Comparison of ENCODE assay signal across 11 cellular contexts in the genomic region with DNA sequence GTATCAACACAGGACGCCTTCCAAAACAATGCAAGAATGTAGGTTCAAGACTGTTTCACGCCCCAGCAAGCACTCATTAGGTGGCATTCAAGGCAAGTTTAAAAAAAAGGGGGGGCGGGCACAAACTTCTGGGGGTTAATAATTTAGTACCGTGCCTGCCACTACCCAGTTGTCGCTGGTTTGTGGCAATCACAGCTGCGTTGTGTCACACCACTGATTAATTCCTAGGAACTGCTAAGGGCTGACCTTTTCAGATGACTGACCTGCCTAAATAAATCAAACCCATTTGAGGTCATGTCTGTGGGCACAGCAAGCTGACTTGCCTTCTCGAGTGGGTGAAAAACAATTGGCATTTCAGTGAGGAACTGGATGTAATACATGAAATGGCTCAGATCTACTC. TPM values are rescaled to one million over a fixed set of nuclear protein-coding genes. Genes with fewer than 3 reads are reported as not detected.
A peak's percentile ranks its signal among the peaks of the same experiment; 100 is the strongest.
DNase-seq lines count a peak whose midpoint lies in the region; ATAC-seq and TF ChIP-seq lines count a peak whose summit lies in the region.
"Had no signal": no experiment of that assay in that cellular context is flagged by ENCODE, and none has a peak within 500 bp of the region (broad histone marks: within the 10 kb centered on the region; RNA-seq: fewer than 3 reads in every experiment).

No MANE protein-coding gene starts in this region.

- no peak overlapping the region for H3K9ac ChIP-seq in endodermal cell (ENCODE audit: extremely low read depth, low read length, poor library complexity, severe bottlenecking)

- no peaks in the 10 kb centered on the region for H3K79me2 ChIP-seq in osteoblast (ENCODE audit: insufficient read depth, low read length)

- H3K4me1 ChIP-seq in endodermal cell (ENCODE audit: control insufficient read depth, insufficient read depth, low read length) (no peaks in the 10 kb centered on the region), osteoblast (ENCODE audit: insufficient read depth, low read length) (peaks cover 24% of the 10 kb centered on the region)

- H3K36me3 ChIP-seq in endodermal cell (ENCODE audit: control insufficient read depth, insufficient read depth, low read length) (no peaks in the 10 kb centered on the region), osteoblast (ENCODE audit: insufficient read depth, low read length) (no peaks in the 10 kb centered on the region)

- 74 to 89% methylated on average over 7 of the region's 7 CpGs for WGBS in endodermal cell (ENCODE audit: insufficient coverage in 1 of 2, insufficient read length in 1 of 2), 2 experiments

- ATAC-seq in GM18519 (IDR thresholded peaks at IDR 0.05; ENCODE audit: low FRiP score, unreplicated experiment) (no peak), HG03095 (IDR thresholded peaks at IDR 0.05; ENCODE audit: unreplicated experiment) (no peak)
- ATAC-seq: HCT116 had no signal

- H3K4me1 Mint-ChIP-seq in activated naive CD8-positive, alpha-beta T cell (ENCODE audit: low read depth), result peaks cover 43% of the 10 kb centered on the region
- peaks cover 48% of the 10 kb centered on the region for H3K4me1 Mint-ChIP-seq in activated naive CD8-positive, alpha-beta T cell treated with anti-CD3 and anti-CD28 coated beads for 36 hours
- no peaks in the 10 kb centered on the region for H3K4me1 Mint-ChIP-seq in endodermal cell
- peaks cover 53% of the 10 kb centered on the region for H3K4me1 Mint-ChIP-seq in type B pancreatic cell (ENCODE audit: unreplicated experiment)

- H3K4me3 ChIP-seq in endodermal cell (ENCODE audit: low read length) (no peak overlapping the region), osteoblast (ENCODE audit: insufficient read depth, low read length) (no peak overlapping the region)

- H3K4me2 ChIP-seq in osteoblast (ENCODE audit: insufficient read depth, low read length), result peak overlapping the region; percentile 36

- TF ChIP-seq CTCF in endodermal cell (conservative IDR thresholded peaks at IDR 0.05) (no peak), osteoblast (IDR thresholded peaks at IDR 0.05; ENCODE audit: extremely low read depth, low read depth, low read length) (no peak), type B pancreatic cell (conservative IDR thresholded peaks at IDR 0.05) (no peak)

- peak overlapping the region; percentile 50 for H3K27ac Mint-ChIP-seq in activated naive CD8-positive, alpha-beta T cell
- H3K27ac Mint-ChIP-seq in activated naive CD8-positive, alpha-beta T cell treated with anti-CD3 and anti-CD28 coated beads for 36 hours, result no peak overlapping the region
- H3K27ac Mint-ChIP-seq in endodermal cell, result no peak overlapping the region
- H3K27ac Mint-ChIP-seq in type B pancreatic cell, result peak overlapping the region; percentile 50

- H2AFZ ChIP-seq in osteoblast (ENCODE audit: low read length), result no peak overlapping the region

- DNase-seq in activated naive CD8-positive, alpha-beta T cell treated with anti-CD3 and anti-CD28 coated beads for 36 hours, result no peak
- DNase-seq in endodermal cell (peak; percentile 31), osteoblast (ENCODE audit: insufficient read length, low spot score, missing footprints) (no peak), type B pancreatic cell (ENCODE audit: extremely low spot score, unreplicated experiment) (no peak)
- DNase-seq in central memory CD4-positive, alpha-beta T cell, result no peak
- DNase-seq: NCI-H82; stimulated activated CD4-positive, alpha-beta T cell treated with anti-CD3 and anti-CD28 coated beads, Interleukin-12 subunit alpha, Interleukin-12 subunit beta, amount 100 ng/mL, for 4 hours had no signal

- H3K9me3 ChIP-seq in endodermal cell (ENCODE audit: control insufficient read depth, low read length) (no peaks in the 10 kb centered on the region), osteoblast (ENCODE audit: low read depth, low read length) (no peaks in the 10 kb centered on the region)

- no peaks in the 10 kb centered on the region for H3K27me3 Mint-ChIP-seq in activated naive CD8-positive, alpha-beta T cell
- H3K27me3 Mint-ChIP-seq in activated naive CD8-positive, alpha-beta T cell treated with anti-CD3 and anti-CD28 coated beads for 36 hours, result no peaks in the 10 kb centered on the region
- peaks cover 10% of the 10 kb centered on the region for H3K27me3 Mint-ChIP-seq in endodermal cell (ENCODE audit: insufficient read depth)
- no peaks in the 10 kb centered on the region for H3K27me3 Mint-ChIP-seq in type B pancreatic cell

- H3K9me3 Mint-ChIP-seq in activated naive CD8-positive, alpha-beta T cell (ENCODE audit: low read depth), result no peaks in the 10 kb centered on the region
- H3K9me3 Mint-ChIP-seq in activated naive CD8-positive, alpha-beta T cell treated with anti-CD3 and anti-CD28 coated beads for 36 hours, result no peaks in the 10 kb centered on the region
- H3K9me3 Mint-ChIP-seq in endodermal cell, result no peaks in the 10 kb centered on the region
- H3K9me3 Mint-ChIP-seq in type B pancreatic cell, result no peaks in the 10 kb centered on the region

- H3K36me3 Mint-ChIP-seq in activated naive CD8-positive, alpha-beta T cell, result no peaks in the 10 kb centered on the region
- H3K36me3 Mint-ChIP-seq in activated naive CD8-positive, alpha-beta T cell treated with anti-CD3 and anti-CD28 coated beads for 36 hours, result no peaks in the 10 kb centered on the region
- H3K36me3 Mint-ChIP-seq in endodermal cell (ENCODE audit: low read depth), result no peaks in the 10 kb centered on the region
- H3K36me3 Mint-ChIP-seq in type B pancreatic cell, result no peaks in the 10 kb centered on the region

- H3K27me3 ChIP-seq in endodermal cell (ENCODE audit: control insufficient read depth, insufficient read depth, low read length, poor library complexity, severe bottlenecking), result no peaks in the 10 kb centered on the region
- no peaks in the 10 kb centered on the region for H3K27me3 ChIP-seq in osteoblast (ENCODE audit: insufficient read depth, low read length)

- no peaks in the 10 kb centered on the region for H4K20me1 ChIP-seq in osteoblast (ENCODE audit: insufficient read depth, low read length)

- no peak overlapping the region for H3K27ac ChIP-seq in endodermal cell (ENCODE audit: low read depth, low read length)
- no peak overlapping the region for H3K27ac ChIP-seq in osteoblast (ENCODE audit: low read depth, low read length)

- H3K4me3 Mint-ChIP-seq in activated naive CD8-positive, alpha-beta T cell, result no peak overlapping the region
- H3K4me3 Mint-ChIP-seq in activated naive CD8-positive, alpha-beta T cell treated with anti-CD3 and anti-CD28 coated beads for 36 hours, result no peak overlapping the region
- H3K4me3 Mint-ChIP-seq in endodermal cell, result no peak overlapping the region
- peak overlapping the region; percentile 62 for H3K4me3 Mint-ChIP-seq in type B pancreatic cell

RNA-seq across cellular contexts. Expression of gene MGAT1, which starts 15.2 kb away (rescaled TPM):
- total RNA-seq in activated naive CD8-positive, alpha-beta T cell treated with anti-CD3 and anti-CD28 coated beads for 36 hours, result 100 to 1,000 TPM in 1 of 2 experiments, 10 to 100 TPM in 1; 99.1 to 101 TPM
- 100 to 1,000 TPM in 1 of 2 donors, 10 to 100 TPM in 1; 76.2 to 101 TPM for total RNA-seq in endodermal cell
- polyA plus RNA-seq in endodermal cell (2013, experiment 1 of 2), result 58.9 TPM
- 55.0 TPM for polyA plus RNA-seq in endodermal cell (2013, experiment 2 of 2)
- total RNA-seq in osteoblast, result 104 and 113 TPM in 2 replicates
- 74.8 and 93.4 TPM in 2 replicates for total RNA-seq in type B pancreatic cell (ENCODE audit: low replicate concordance)

RNA-seq across cellular contexts. Expression of gene ZFP62, which starts 43.2 kb away (rescaled TPM):
- 10 to 100 TPM; 21.2 to 23.7 TPM for total RNA-seq in activated naive CD8-positive, alpha-beta T cell treated with anti-CD3 and anti-CD28 coated beads for 36 hours
- total RNA-seq in endodermal cell, result 10 to 100 TPM; 37.3 to 44.6 TPM
- 43.3 TPM for polyA plus RNA-seq in endodermal cell (2013, experiment 1 of 2)
- polyA plus RNA-seq in endodermal cell (2013, experiment 2 of 2), result 36.4 TPM
- total RNA-seq in osteoblast, result 12.4 and 18.1 TPM in 2 replicates
- total RNA-seq in type B pancreatic cell (ENCODE audit: low replicate concordance), result 45.6 and 49.8 TPM in 2 replicates

Comparison
In these comparisons a context has a peak if more than half of its experiments do, and no peak if none do; other contexts are left out.
1. H3K27ac Mint-ChIP-seq: peak in activated naive CD8-positive, alpha-beta T cell (single experiment) and type B pancreatic cell (single experiment); none in activated naive CD8-positive, alpha-beta T cell treated with anti-CD3 and anti-CD28 coated beads for 36 hours (single experiment) and endodermal cell (single experiment).